8 cellular contexts compared by ENCODE assay signal in genomic region chr5:149550608-149551226, GRCh38. TPM values are rescaled to one million over a fixed set of nuclear protein-coding genes. Genes with fewer than 3 reads are reported as not detected.
DNase-seq lines count a peak whose midpoint lies in the region; ATAC-seq and TF ChIP-seq lines count a peak whose summit lies in the region.

No MANE protein-coding gene starts in this region.

- peak overlapping the region; percentile 100 for H3K27ac Mint-ChIP-seq in stimulated activated naive CD8-positive, alpha-beta T cell treated with anti-CD3 and anti-CD28 coated beads, Interleukin-15, amount 100 ng/mL, for 72 hours

- DNase-seq in AG04450 (ENCODE audit: low read depth, low spot score) = no peak
- DNase-seq in LNCaP clone FGC (ENCODE audit: low read depth) = no peak
- DNase-seq in astrocyte of the spinal cord (ENCODE audit: low read depth, low spot score) = no peak
- peak; percentile 41 to 53 for DNase-seq in left colon
- DNase-seq in stimulated activated naive CD8-positive, alpha-beta T cell treated with anti-CD3 and anti-CD28 coated beads, Interleukin-15, amount 100 ng/mL, for 72 hours = no peak
- DNase-seq in GOT3 (lab: John Stamatoyannopoulos, UW) = no peak
- no peak for DNase-seq in mesenteric fat pad (ENCODE audit: low spot score)

- H3K27ac ChIP-seq in AG04450 (ENCODE audit: low read depth, low read length) = peak overlapping the region; percentile 91

- no peaks in the 10 kb centered on the region for H3K27me3 Mint-ChIP-seq in stimulated activated naive CD8-positive, alpha-beta T cell treated with anti-CD3 and anti-CD28 coated beads, Interleukin-15, amount 100 ng/mL, for 72 hours

- H3K4me3 ChIP-seq in AG04450 (ENCODE audit: low read depth, low read length) (peak overlapping the region; percentile 96), LNCaP clone FGC (ENCODE audit: low read depth, low read length) (peak overlapping the region; percentile 92), astrocyte of the spinal cord (ENCODE audit: low read depth, low read length) (peak overlapping the region; percentile 98)

- intact Hi-C loops in left colon (cut with DNase I, micrococcal nuclease) = no loop called here

- H3K9me3 ChIP-seq in AG04450 (ENCODE audit: control insufficient read depth, insufficient read depth, low read length) = no peaks in the 10 kb centered on the region; the same call in 1 of the 2 replicates

- CTCF ChIA-PET in AG04450 (lab: Charles Lee) = interaction anchor here (0.7 to 3.3 kb wide), 19 partner anchors 11 to 233 kb away, joined by 3 to 35 read pairs (median 4); no protein-coding TSS in a partner anchor

- H3K27me3 ChIP-seq in AG04450 (ENCODE audit: control insufficient read depth, insufficient read depth, low read length) = no peaks in the 10 kb centered on the region

- H3K4me1 Mint-ChIP-seq in stimulated activated naive CD8-positive, alpha-beta T cell treated with anti-CD3 and anti-CD28 coated beads, Interleukin-15, amount 100 ng/mL, for 72 hours = peaks cover 40% of the 10 kb centered on the region

- peak overlapping the region; percentile 98 to 99 for H3K4me3 Mint-ChIP-seq in stimulated activated naive CD8-positive, alpha-beta T cell treated with anti-CD3 and anti-CD28 coated beads, Interleukin-15, amount 100 ng/mL, for 72 hours

- H3K9me3 Mint-ChIP-seq in stimulated activated naive CD8-positive, alpha-beta T cell treated with anti-CD3 and anti-CD28 coated beads, Interleukin-15, amount 100 ng/mL, for 72 hours = no peaks in the 10 kb centered on the region

- TF ChIP-seq CTCF in AG04450 (IDR thresholded peaks at IDR 0.05; ENCODE audit: low read depth, low read length) (no peak), LNCaP clone FGC (IDR thresholded peaks at IDR 0.05; ENCODE audit: control insufficient read depth, extremely low read depth, insufficient read depth) (no peak), astrocyte of the spinal cord (IDR thresholded peaks at IDR 0.05; ENCODE audit: low read depth, low read length) (no peak)

- POLR2A ChIA-PET in AG04450 (lab: Yijun Ruan, JAX) = interaction anchor here (0.6 to 3.4 kb wide), 16 partner anchors 9 to 407 kb away, joined by 3 to 38 read pairs (median 4); no protein-coding TSS in a partner anchor

- in situ Hi-C loops in astrocyte of the spinal cord (cut with HindIII; ENCODE audit: low sequenced_read_pairs) = no loop called here

- ATAC-seq in GM19351 (IDR thresholded peaks at IDR 0.05; ENCODE audit: unreplicated experiment) (peak; percentile 6), left colon (peak; percentile 25)
- ATAC-seq in stimulated activated naive CD8-positive, alpha-beta T cell treated with anti-CD3 and anti-CD28 coated beads, Interleukin-15, amount 100 ng/mL, for 72 hours = peak; percentile 8

RNA-seq across cellular contexts. Expression of gene CSNK1A1, which starts 0.5 kb away (rescaled TPM):
- 260 and 329 TPM in 2 replicates for polyA plus RNA-seq in AG04450 (2011; rRNA removed)
- 434 and 500 TPM in 2 replicates for polyA minus RNA-seq in AG04450 (2011; rRNA and poly(A)+ RNA removed)
- total RNA-seq in left colon (100 to 1,000 TPM; 202 to 229 TPM), mesenteric fat pad (224 TPM)

RNA-seq across cellular contexts. Expression of gene ARHGEF37, which starts 30.6 kb away (rescaled TPM):
- 0.61 and 0.74 TPM in 2 replicates for polyA plus RNA-seq in AG04450 (2011; rRNA removed)
- 0.83 and 1.6 TPM in 2 replicates for polyA minus RNA-seq in AG04450 (2011; rRNA and poly(A)+ RNA removed)
- 10 to 100 TPM; 14.2 to 23.5 TPM for total RNA-seq in left colon
- total RNA-seq in mesenteric fat pad = 3.9 TPM

Comparison
In these comparisons a context has a peak if more than half of its experiments do, and no peak if none do; other contexts are left out.
1. DNase-seq: peak in left colon (2 of 2); none in AG04450 (single experiment), LNCaP clone FGC (single experiment), astrocyte of the spinal cord (single experiment), stimulated activated naive CD8-positive, alpha-beta T cell treated with anti-CD3 and anti-CD28 coated beads, Interleukin-15, amount 100 ng/mL, for 72 hours (0 of 2), GOT3 (single experiment) and mesenteric fat pad (single experiment).
2. Peak in every context shown above with its lines, with median percentiles within 50 percentile points of each other: H3K4me3 ChIP-seq and ATAC-seq.